In genomic region chr16:87058728-87059250, GRCh38 we compare ENCODE assay signal across 20 cellular contexts.
"Had no signal": no experiment of that assay in that cellular context is flagged by ENCODE, and none has a peak within 500 bp of the region (broad histone marks: within the 10 kb centered on the region; RNA-seq: fewer than 3 reads in every experiment).

No MANE protein-coding gene starts in this region.

- DNase-seq: colonic mucosa; effector CD8-positive, alpha-beta T cell; heart right ventricle; kidney; left cardiac atrium; left ventricle myocardium inferior; mesendoderm; naive thymus-derived CD4-positive, alpha-beta T cell; stimulated activated CD4-positive, alpha-beta T cell treated with anti-CD3 and anti-CD28 coated beads, Interleukin-2, amount 100 ng/mL, for 48 hours; stimulated activated CD8-positive, alpha-beta memory T cell treated with anti-CD3 and anti-CD28 coated beads, Interleukin-4, amount 100 ng/mL, for 48 hours; stimulated activated naive CD8-positive, alpha-beta T cell treated with anti-CD3 and anti-CD28 coated beads, Interleukin-15, Interleukin-2, amounts not matched to agents 100 U/mL and 50 U/mL, for 24 hours; thyroid gland had no signal

- H3K4me1 ChIP-seq: colonic mucosa had no signal

- H3K4me3 ChIP-seq: colonic mucosa, heart right ventricle, left ventricle myocardium inferior, right atrium auricular region, smooth muscle cell, suprapubic skin, thyroid gland had no signal

- ATAC-seq: esophagus mucosa; heart right ventricle; left cardiac atrium; naive thymus-derived CD4-positive, alpha-beta T cell; stimulated activated effector memory CD8-positive, alpha-beta T cell treated with anti-CD3 and anti-CD28 coated beads, Interleukin-12 subunit alpha, Interleukin-12 subunit beta, amount 100 ng/mL, for 72 hours; stimulated activated naive CD8-positive, alpha-beta T cell treated with anti-CD3 and anti-CD28 coated beads, Interleukin-15, Interleukin-2, amounts not matched to agents 100 U/mL and 50 U/mL, for 24 hours had no signal

- H3K27me3 ChIP-seq: colonic mucosa, right atrium auricular region, thyroid gland had no signal

- H3K36me3 ChIP-seq: colonic mucosa, heart right ventricle, left ventricle myocardium inferior, right atrium auricular region, suprapubic skin, thyroid gland had no signal

- H3K27ac ChIP-seq: colonic mucosa, heart right ventricle, left ventricle myocardium inferior, right atrium auricular region, suprapubic skin, thyroid gland had no signal

- H3K9me3 ChIP-seq: colonic mucosa, right atrium auricular region, suprapubic skin, thyroid gland had no signal

- FAIRE-seq: endometrium, frontal cortex, kidney, urothelium cell line had no signal

- H3K4me2 ChIP-seq: smooth muscle cell had no signal
